ENCODE assay signal across 19 cellular contexts in the genomic region with DNA sequence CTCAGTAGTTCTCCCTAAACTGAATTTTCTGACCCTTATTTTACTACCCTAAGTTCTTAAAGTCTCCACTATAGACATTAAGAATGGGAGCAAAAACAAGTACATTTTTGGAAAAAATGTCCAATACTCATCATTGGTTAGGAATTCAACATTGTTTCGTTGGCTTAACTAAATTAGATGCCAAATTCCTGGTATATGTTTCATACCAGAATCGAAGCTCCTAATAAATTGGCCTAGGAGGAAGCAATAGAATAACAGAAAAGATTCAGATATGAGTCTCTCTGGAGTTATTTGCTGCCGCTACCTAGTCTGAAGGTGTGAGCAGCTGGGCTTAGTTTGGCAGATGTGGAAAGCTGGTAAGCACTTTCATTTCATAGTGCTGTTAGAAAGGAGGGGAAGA. TPM values are rescaled to one million over a fixed set of nuclear protein-coding genes. Genes with fewer than 3 reads are reported as not detected.
A peak's percentile ranks its signal among the peaks of the same experiment; 100 is the strongest.
DNase-seq lines count a peak whose midpoint lies in the region; ATAC-seq and TF ChIP-seq lines count a peak whose summit lies in the region.
"Had no signal": no experiment of that assay in that cellular context is flagged by ENCODE, and none has a peak within 500 bp of the region (broad histone marks: within the 10 kb centered on the region; RNA-seq: fewer than 3 reads in every experiment).

No MANE protein-coding gene starts in this region.

- H3K27ac Mint-ChIP-seq in activated T-cell treated with anti-CD3 and anti-CD28 coated beads, Interleukin-2, amount 50 U/mL, for 72 hours: no peak overlapping the region
- H3K27ac Mint-ChIP-seq: activated naive CD8-positive, alpha-beta T cell treated with anti-CD3 and anti-CD28 coated beads, Interleukin-2, amount 10 ng/mL, durations not matched to agents 7 days and 5 days; T-cell had no signal

- no peak for TF ChIP-seq CTCF in AG09309 (IDR thresholded peaks at IDR 0.05; ENCODE audit: control insufficient read depth, insufficient read depth, low read depth, low read length, missing control alignments)
- TF ChIP-seq CTCF in cardiac fibroblast (IDR thresholded peaks at IDR 0.05; ENCODE audit: low read depth, low read length): no peak

- no peaks in the 10 kb centered on the region for H3K27me3 Mint-ChIP-seq in activated T-cell treated with anti-CD3 and anti-CD28 coated beads, Interleukin-2, amount 50 U/mL, for 72 hours (ENCODE audit: low read depth)
- H3K27me3 Mint-ChIP-seq: activated naive CD8-positive, alpha-beta T cell treated with anti-CD3 and anti-CD28 coated beads, Interleukin-2, amount 10 ng/mL, durations not matched to agents 7 days and 5 days; T-cell had no signal

- no peaks in the 10 kb centered on the region for H3K9me3 Mint-ChIP-seq in activated T-cell treated with anti-CD3 and anti-CD28 coated beads, Interleukin-2, amount 50 U/mL, for 72 hours
- H3K9me3 Mint-ChIP-seq: activated naive CD8-positive, alpha-beta T cell treated with anti-CD3 and anti-CD28 coated beads, Interleukin-2, amount 10 ng/mL, durations not matched to agents 7 days and 5 days; T-cell had no signal

- no peak for TF ChIP-seq EP300 in Ishikawa (IDR thresholded peaks at IDR 0.05; ENCODE audit: borderline replicate concordance)

- no peaks in the 10 kb centered on the region for H3K4me1 Mint-ChIP-seq in activated T-cell treated with anti-CD3 and anti-CD28 coated beads, Interleukin-2, amount 50 U/mL, for 72 hours (ENCODE audit: low read depth)
- H3K4me1 Mint-ChIP-seq: T-cell had no signal

- H3K4me3 ChIP-seq in AG09309 (ENCODE audit: control insufficient read depth, low read depth, low read length): no peak overlapping the region
- peak overlapping the region in 1 of 2 donors; percentile 12 for H3K4me3 ChIP-seq in cardiac fibroblast (replicated peaks in 1 of 2; ENCODE audit: low read depth in 2 of 2, low read length in 2 of 2)
- H3K4me3 ChIP-seq: BLaER1 treated with 17β-estradiol and CSF1 and Interleukin-3, amounts not matched to agents 10 nM and 100 nM; HAP-1; mucosa of descending colon; upper lobe of right lung had no signal

- DNase-seq in AG09309 (ENCODE audit: low read depth) (peak; percentile 11), cardiac fibroblast (ENCODE audit: low read depth in 2 of 2) (peak; percentile 44 to 83), kidney tubule cell (ENCODE audit: low spot score) (peak; percentile 54)
- DNase-seq in activated T-cell treated with anti-CD3 and anti-CD28 coated beads, Interleukin-2, amount 50 U/mL, for 72 hours: no peak
- DNase-seq: activated naive CD8-positive, alpha-beta T cell treated with anti-CD3 and anti-CD28 coated beads, Interleukin-2, amount 10 ng/mL, durations not matched to agents 7 days and 5 days; kidney; mucosa of descending colon; NCI-H1417 treated with DMSO at 0.1 percent for 48 hours; NCI-H510A treated with DMSO at 0.1 percent for 48 hours; stimulated activated CD4-positive, alpha-beta T cell treated with anti-CD3 and anti-CD28 coated beads, Interleukin-1b, Interleukin-23, amount 100 ng/mL, for 48 hours; T-cell; upper lobe of right lung had no signal

- ATAC-seq in HG02938 (IDR thresholded peaks at IDR 0.05; ENCODE audit: unreplicated experiment) (no peak), GM18858 (IDR thresholded peaks at IDR 0.05; ENCODE audit: unreplicated experiment) (no peak), HG03442 (IDR thresholded peaks at IDR 0.05; ENCODE audit: unreplicated experiment) (no peak)
- no peak for ATAC-seq in activated T-cell treated with anti-CD3 and anti-CD28 coated beads, Interleukin-2, amount 50 U/mL, for 72 hours (replicated peaks in 1 of 2)
- ATAC-seq: activated CD4-positive, CD25-positive, alpha-beta regulatory T cell treated with anti-CD3 and anti-CD28 coated beads, Interleukin-2, amount 50 U/mL, for 24 hours; mucosa of descending colon; T-cell; upper lobe of right lung had no signal

- no peaks in the 10 kb centered on the region for H3K36me3 Mint-ChIP-seq in activated T-cell treated with anti-CD3 and anti-CD28 coated beads, Interleukin-2, amount 50 U/mL, for 72 hours (ENCODE audit: insufficient read depth in 2 of 2)

- no peak for TF ChIP-seq RAD21 in Ishikawa (IDR thresholded peaks at IDR 0.05; ENCODE audit: low read depth)

- H3K4me3 Mint-ChIP-seq in activated T-cell treated with anti-CD3 and anti-CD28 coated beads, Interleukin-2, amount 50 U/mL, for 72 hours: no peak overlapping the region
- H3K4me3 Mint-ChIP-seq: activated naive CD8-positive, alpha-beta T cell treated with anti-CD3 and anti-CD28 coated beads, Interleukin-2, amount 10 ng/mL, durations not matched to agents 7 days and 5 days; T-cell had no signal

TF ChIP-seq in Ishikawa, 13 proteins besides CTCF, POLR2A, EP300 and RAD21:
- TF ChIP-seq TEAD4 (IDR thresholded peaks at IDR 0.05) (peak; percentile 38; the same call in 1 of the 2 replicates), CEBPB (IDR thresholded peaks at IDR 0.05) (no peak)

RNA-seq across cellular contexts. Expression of a gene that starts 28.6 kb away (rescaled TPM):
- 10 to 100 TPM; 21.8 to 29.1 TPM for total RNA-seq in activated T-cell treated with anti-CD3 and anti-CD28 coated beads, Interleukin-2, amount 50 U/mL, for 72 hours

Comparison
In these comparisons a context has a peak if more than half of its experiments do, and no peak if none do; other contexts are left out.
1. DNase-seq: peak in AG09309 (single experiment), cardiac fibroblast (2 of 2) and kidney tubule cell (single experiment); none in activated T-cell treated with anti-CD3 and anti-CD28 coated beads, Interleukin-2, amount 50 U/mL, for 72 hours (0 of 2).